19 cellular contexts compared by ENCODE assay signal in genomic region chr6:155647354-155647753, GRCh38.
A peak's percentile ranks its signal among the peaks of the same experiment; 100 is the strongest.
DNase-seq lines count a peak whose midpoint lies in the region; ATAC-seq and TF ChIP-seq lines count a peak whose summit lies in the region.
"Had no signal": no experiment of that assay in that cellular context is flagged by ENCODE, and none has a peak within 500 bp of the region (broad histone marks: within the 10 kb centered on the region; RNA-seq: fewer than 3 reads in every experiment).

No MANE protein-coding gene starts in this region.

- intact Hi-C loops in breast epithelium (cut with DNase I; ENCODE audit: low total_unique reads) = no loop called here
- intact Hi-C loops in mammary epithelial cell (cut with micrococcal nuclease) = no loop called here
- intact Hi-C loops in thyroid gland (cut with DNase I) = no loop called here

- TF ChIP-seq POLR2A in breast epithelium (IDR thresholded peaks at IDR 0.05) (no peak), thyroid gland (IDR thresholded peaks at IDR 0.05) (no peak)

- H3K4me2 ChIP-seq in mammary epithelial cell (ENCODE audit: insufficient read depth, low read depth, low read length) (no peak overlapping the region), hepatocyte (peak overlapping the region; percentile 18)

- H3K9ac ChIP-seq in mammary epithelial cell (ENCODE audit: insufficient read depth, low read length) = no peak overlapping the region
- H3K9ac ChIP-seq: GM23248 had no signal

- CTCF ChIA-PET in mammary epithelial cell (lab: Charles Lee; ENCODE audit: low non-redundant PET) = no interaction called here

- in situ Hi-C loops in mammary epithelial cell (cut with MboI; ENCODE audit: low sequenced_read_pairs in 2 of 2) = no loop called here

- H3K27ac ChIP-seq in breast epithelium (peak overlapping the region; percentile 18 to 42), mammary epithelial cell (ENCODE audit: insufficient read depth, low read depth, low read length) (no peak overlapping the region), hepatocyte (peak overlapping the region; percentile 15), thyroid gland (no peak overlapping the region)
- H3K27ac ChIP-seq: GM23248, SJSA1 had no signal

- no peak for TF ChIP-seq CTCF in breast epithelium (IDR thresholded peaks at IDR 0.05)
- no peak for TF ChIP-seq CTCF in mammary epithelial cell (conservative IDR thresholded peaks at IDR 0.05 in 1 of 2, IDR thresholded peaks at IDR 0.05 in 1 of 2; ENCODE audit: extremely low read depth in 1 of 2, insufficient read depth in 1 of 2, low read depth in 1 of 2, low read length in 2 of 2)
- TF ChIP-seq CTCF in hepatocyte (IDR thresholded peaks at IDR 0.05; ENCODE audit: poor library complexity) = no peak
- no peak for TF ChIP-seq CTCF in thyroid gland (IDR thresholded peaks at IDR 0.05)

- H3K4me1 ChIP-seq in breast epithelium (peaks cover 0 to 4% of the 10 kb centered on the region in 2 donors), mammary epithelial cell (ENCODE audit: insufficient read depth, low read length) (no peaks in the 10 kb centered on the region), hepatocyte (ENCODE audit: insufficient read depth) (peaks cover 8% of the 10 kb centered on the region), thyroid gland (no peaks in the 10 kb centered on the region)
- H3K4me1 ChIP-seq: SJSA1 had no signal

- BruUV-seq in mammary epithelial cell (replicated peaks; lab: Mats Ljungman, UMichigan) = no TSS peak

- dilution Hi-C loops in mammary epithelial cell (cut with HindIII; ENCODE audit: low sequenced_read_pairs) = no loop called here

- H3K36me3 ChIP-seq in breast epithelium (no peaks in the 10 kb centered on the region), mammary epithelial cell (ENCODE audit: insufficient read depth, low read length) (no peaks in the 10 kb centered on the region), hepatocyte (replicated peaks; ENCODE audit: insufficient read depth, low read depth) (no peaks in the 10 kb centered on the region), thyroid gland (no peaks in the 10 kb centered on the region)
- H3K36me3 ChIP-seq: SJSA1 had no signal

- DNase-seq in breast epithelium (ENCODE audit: low spot score in 2 of 2) (no peak), mammary epithelial cell (no peak), astrocyte of the hippocampus (ENCODE audit: low read depth, low spot score) (peak; percentile 2), hepatocyte (ENCODE audit: low spot score) (no peak), nucleus accumbens (lab: John Stamatoyannopoulos, UW) (no peak), SW480 (ENCODE audit: low spot score) (no peak), thyroid gland (no peak)
- DNase-seq: C1 segment of cervical spinal cord, GDM1, GM23248, MV-4-11, NCI-H1417 treated with DMSO at 0.1 percent for 48 hours, NCI-H1930, NCI-H2171, NCI-H446, NCI-H774 had no signal

- H3K4me3 ChIP-seq in breast epithelium = no peak overlapping the region
- H3K4me3 ChIP-seq in mammary epithelial cell (replicated peaks in 1 of 3; ENCODE audit: insufficient read depth in 1 of 3, low read depth in 2 of 3, low read length in 3 of 3) = no peak overlapping the region
- no peak overlapping the region for H3K4me3 ChIP-seq in hepatocyte
- H3K4me3 ChIP-seq in thyroid gland (replicated peaks in 1 of 3) = no peak overlapping the region
- H3K4me3 ChIP-seq: GM12878, GM23248, SJSA1 had no signal

- H4K20me1 ChIP-seq in mammary epithelial cell (ENCODE audit: insufficient read depth, low read length) (no peaks in the 10 kb centered on the region), hepatocyte (ENCODE audit: insufficient read depth, poor library complexity, severe bottlenecking) (no peaks in the 10 kb centered on the region)

- no peak for ATAC-seq in GM21576 (IDR thresholded peaks at IDR 0.05; ENCODE audit: unreplicated experiment)
- ATAC-seq: GM12878 had no signal

- no peaks in the 10 kb centered on the region for H3K9me2 ChIP-seq in hepatocyte (replicated peaks; ENCODE audit: insufficient read depth)

- H3K9me3 ChIP-seq in breast epithelium = peaks cover 0 to 2% of the 10 kb centered on the region in 2 donors
- no peaks in the 10 kb centered on the region for H3K9me3 ChIP-seq in mammary epithelial cell (replicated peaks; ENCODE audit: insufficient read depth, low read length)
- H3K9me3 ChIP-seq in hepatocyte (ENCODE audit: low read depth) = no peaks in the 10 kb centered on the region
- no peaks in the 10 kb centered on the region for H3K9me3 ChIP-seq in thyroid gland
- H3K9me3 ChIP-seq: SJSA1 had no signal

- H2AFZ ChIP-seq in mammary epithelial cell (ENCODE audit: low read depth, low read length) (no peak overlapping the region), hepatocyte (no peak overlapping the region)
- H2AFZ ChIP-seq: GM23248 had no signal

- H3K27me3 ChIP-seq in breast epithelium (no peaks in the 10 kb centered on the region), mammary epithelial cell (ENCODE audit: insufficient read depth, low read length) (no peaks in the 10 kb centered on the region), hepatocyte (no peaks in the 10 kb centered on the region), thyroid gland (no peaks in the 10 kb centered on the region)
- H3K27me3 ChIP-seq: SJSA1 had no signal

- H3K79me2 ChIP-seq in mammary epithelial cell (ENCODE audit: insufficient read depth, low read length) = no peaks in the 10 kb centered on the region
- no peaks in the 10 kb centered on the region for H3K79me2 ChIP-seq in hepatocyte

Comparison
In these comparisons a context has a peak if more than half of its experiments do, and no peak if none do; other contexts are left out.
1. H3K27ac ChIP-seq: peak in breast epithelium (2 of 2) and hepatocyte (single experiment); none in mammary epithelial cell (single experiment) and thyroid gland (0 of 3).